8 cellular contexts compared by ENCODE assay signal in genomic region chr1:201559679-201560162, GRCh38. TPM values are rescaled to one million over a fixed set of nuclear protein-coding genes. Genes with fewer than 3 reads are reported as not detected.
DNase-seq lines count a peak whose midpoint lies in the region; ATAC-seq and TF ChIP-seq lines count a peak whose summit lies in the region.

No MANE protein-coding gene starts in this region.

- TF ChIP-seq CTCF in BJ (IDR thresholded peaks at IDR 0.05; ENCODE audit: insufficient read depth, low read depth, low read length) (peak; percentile 91), fibroblast of villous mesenchyme (IDR thresholded peaks at IDR 0.05; ENCODE audit: insufficient read depth, low read depth, low read length) (peak; percentile 95), omental fat pad (IDR thresholded peaks at IDR 0.05) (peak in 1 of 3 donors; percentile 96), thoracic aorta (IDR thresholded peaks at IDR 0.05) (peak; percentile 95)

- no peak overlapping the region for H3K4me3 Mint-ChIP-seq in activated T-helper 1 cell treated with anti-CD3 and anti-CD28 coated beads, Interleukin-12 subunit alpha, Interleukin-12 subunit beta, Interleukin-2, Interleukin-4 antibody, amounts not matched to agents 30 ng/mL and 10 ng/mL and 1 ng/mL, durations not matched to agents 14 hours and 24 hours and 36 hours

- H3K4me1 ChIP-seq in thoracic aorta (ENCODE audit: control insufficient read depth in 1 of 2, low read depth in 2 of 2): peaks cover 11 to 45% of the 10 kb centered on the region in 2 donors

- ATAC-seq in GM19351 (IDR thresholded peaks at IDR 0.05; ENCODE audit: unreplicated experiment) (peak; percentile 77), omental fat pad (ENCODE audit: low FRiP score) (peak; percentile 87), thoracic aorta (ENCODE audit: insufficient number of reproducible peaks, low FRiP score, low read depth) (no peak)

- CTCF ChIA-PET in BJ (lab: Yijun Ruan, JAX): interaction anchor here (0.6 to 14.3 kb wide), 37 partner anchors 10 to 248 kb away, joined by 3 to 269 read pairs (median 5); no protein-coding TSS in a partner anchor

- no peaks in the 10 kb centered on the region for H3K9me3 Mint-ChIP-seq in activated T-helper 1 cell treated with anti-CD3 and anti-CD28 coated beads, Interleukin-12 subunit alpha, Interleukin-12 subunit beta, Interleukin-2, Interleukin-4 antibody, amounts not matched to agents 30 ng/mL and 10 ng/mL and 1 ng/mL, durations not matched to agents 14 hours and 24 hours and 36 hours

- H3K4me1 Mint-ChIP-seq in activated T-helper 1 cell treated with anti-CD3 and anti-CD28 coated beads, Interleukin-12 subunit alpha, Interleukin-12 subunit beta, Interleukin-2, Interleukin-4 antibody, amounts not matched to agents 30 ng/mL and 10 ng/mL and 1 ng/mL, durations not matched to agents 14 hours and 24 hours and 36 hours (ENCODE audit: low read depth): peaks cover 6% of the 10 kb centered on the region

- H3K36me3 ChIP-seq in BJ (ENCODE audit: control insufficient read depth, insufficient read depth, low read length): no peaks in the 10 kb centered on the region
- no peaks in the 10 kb centered on the region for H3K36me3 ChIP-seq in thoracic aorta

- H3K27me3 Mint-ChIP-seq in activated T-helper 1 cell treated with anti-CD3 and anti-CD28 coated beads, Interleukin-12 subunit alpha, Interleukin-12 subunit beta, Interleukin-2, Interleukin-4 antibody, amounts not matched to agents 30 ng/mL and 10 ng/mL and 1 ng/mL, durations not matched to agents 14 hours and 24 hours and 36 hours (ENCODE audit: insufficient read depth): peaks cover 5% of the 10 kb centered on the region

- no peak overlapping the region for H3K27ac ChIP-seq in thoracic aorta

- H3K36me3 Mint-ChIP-seq in activated T-helper 1 cell treated with anti-CD3 and anti-CD28 coated beads, Interleukin-12 subunit alpha, Interleukin-12 subunit beta, Interleukin-2, Interleukin-4 antibody, amounts not matched to agents 30 ng/mL and 10 ng/mL and 1 ng/mL, durations not matched to agents 14 hours and 24 hours and 36 hours (ENCODE audit: low read depth): no peaks in the 10 kb centered on the region

- H3K4me3 ChIP-seq in BJ (ENCODE audit: low read depth, low read length) (no peak overlapping the region), fibroblast of villous mesenchyme (ENCODE audit: low read depth, low read length) (no peak overlapping the region), thoracic aorta (no peak overlapping the region)

- POLR2A ChIA-PET in BJ (lab: Charles Lee): no interaction called here

- no peaks in the 10 kb centered on the region for H3K9me3 ChIP-seq in thoracic aorta

- intact Hi-C loops in activated T-helper 1 cell treated with anti-CD3 and anti-CD28 coated beads, Interleukin-12 subunit alpha, Interleukin-12 subunit beta, Interleukin-2, Interleukin-4 antibody, amounts not matched to agents 30 ng/mL and 10 ng/mL and 1 ng/mL, durations not matched to agents 14 hours and 24 hours and 36 hours (cut with micrococcal nuclease): loop anchor here (1.0 kb wide), 2 partner anchors 145 to 234 kb away; no protein-coding TSS in a partner anchor

- no peak overlapping the region for H3K27ac Mint-ChIP-seq in activated T-helper 1 cell treated with anti-CD3 and anti-CD28 coated beads, Interleukin-12 subunit alpha, Interleukin-12 subunit beta, Interleukin-2, Interleukin-4 antibody, amounts not matched to agents 30 ng/mL and 10 ng/mL and 1 ng/mL, durations not matched to agents 14 hours and 24 hours and 36 hours

- no peaks in the 10 kb centered on the region for H3K27me3 ChIP-seq in BJ (ENCODE audit: control insufficient read depth, insufficient read depth, low read length)
- no peaks in the 10 kb centered on the region for H3K27me3 ChIP-seq in thoracic aorta (replicated peaks; ENCODE audit: insufficient read depth)

- no peak for DNase-seq in BJ (ENCODE audit: low read depth)
- peak; percentile 77 for DNase-seq in LHCN-M2 (ENCODE audit: low read depth)
- peak; percentile 81 for DNase-seq in RPMI8226
- DNase-seq in activated T-helper 1 cell treated with anti-CD3 and anti-CD28 coated beads, Interleukin-12 subunit alpha, Interleukin-12 subunit beta, Interleukin-2, Interleukin-4 antibody, amounts not matched to agents 30 ng/mL and 10 ng/mL and 1 ng/mL, durations not matched to agents 14 hours and 24 hours and 36 hours (ENCODE audit: low spot score): peak; percentile 41
- peak; percentile 87 for DNase-seq in fibroblast of villous mesenchyme (ENCODE audit: low read depth)
- peak; percentile 55 for DNase-seq in omental fat pad (ENCODE audit: low spot score)
- DNase-seq in thoracic aorta (ENCODE audit: low spot score): no peak

RNA-seq across cellular contexts. Expression of gene NAV1, which starts 20.8 kb away (rescaled TPM):
- 15.6 and 21.6 TPM in 2 replicates for polyA plus RNA-seq in BJ (2011; rRNA removed)
- polyA minus RNA-seq in BJ (2011; rRNA and poly(A)+ RNA removed): 37.5 and 64.0 TPM in 2 replicates
- 34.7 and 35.0 TPM in 2 replicates for total RNA-seq in LHCN-M2 (2014; rRNA removed)
- polyA plus RNA-seq in LHCN-M2 (2012): 27.1 TPM
- total RNA-seq in activated T-helper 1 cell treated with anti-CD3 and anti-CD28 coated beads, Interleukin-12 subunit alpha, Interleukin-12 subunit beta, Interleukin-2, Interleukin-4 antibody, amounts not matched to agents 30 ng/mL and 10 ng/mL and 1 ng/mL, durations not matched to agents 14 hours and 24 hours and 36 hours: 0.83 and 1.6 TPM in 2 replicates
- 37.6 and 48.6 TPM in 2 replicates for total RNA-seq in fibroblast of villous mesenchyme
- total RNA-seq in omental fat pad: 10 to 100 TPM; 26.0 to 84.1 (median 67.6) TPM
- total RNA-seq in thoracic aorta: 100 to 1,000 TPM; 126 to 255 TPM

RNA-seq across cellular contexts. Expression of gene CSRP1, which starts 52.8 kb away (rescaled TPM):
- 720 and 957 TPM in 2 replicates for polyA plus RNA-seq in BJ (2011; rRNA removed)
- 475 and 544 TPM in 2 replicates for polyA minus RNA-seq in BJ (2011; rRNA and poly(A)+ RNA removed)
- total RNA-seq in LHCN-M2 (2014; rRNA removed): 336 and 492 TPM in 2 replicates
- polyA plus RNA-seq in LHCN-M2 (2012): 491 TPM
- total RNA-seq in activated T-helper 1 cell treated with anti-CD3 and anti-CD28 coated beads, Interleukin-12 subunit alpha, Interleukin-12 subunit beta, Interleukin-2, Interleukin-4 antibody, amounts not matched to agents 30 ng/mL and 10 ng/mL and 1 ng/mL, durations not matched to agents 14 hours and 24 hours and 36 hours: 66.0 and 66.2 TPM in 2 replicates
- 931 and 941 TPM in 2 replicates for total RNA-seq in fibroblast of villous mesenchyme
- 100 to 1,000 TPM; 258 to 670 (median 416) TPM for total RNA-seq in omental fat pad
- total RNA-seq in thoracic aorta: 1,000 to 10,000 TPM; 2,051 to 3,060 TPM

Comparison
In these comparisons a context has a peak if more than half of its experiments do, and no peak if none do; other contexts are left out.
1. DNase-seq: peak in LHCN-M2 (single experiment), RPMI8226 (single experiment), activated T-helper 1 cell treated with anti-CD3 and anti-CD28 coated beads, Interleukin-12 subunit alpha, Interleukin-12 subunit beta, Interleukin-2, Interleukin-4 antibody, amounts not matched to agents 30 ng/mL and 10 ng/mL and 1 ng/mL, durations not matched to agents 14 hours and 24 hours and 36 hours (single experiment), fibroblast of villous mesenchyme (single experiment) and omental fat pad (single experiment); none in BJ (single experiment) and thoracic aorta (single experiment).
2. RNA of gene NAV1, which starts 20.8 kb away (total RNA-seq): 126 to 255 TPM in thoracic aorta, 26.0 to 84.1 TPM in omental fat pad, 37.6 to 48.6 TPM in fibroblast of villous mesenchyme and 34.7 to 35.0 TPM in LHCN-M2; 0.83 to 1.6 TPM in activated T-helper 1 cell treated with anti-CD3 and anti-CD28 coated beads, Interleukin-12 subunit alpha, Interleukin-12 subunit beta, Interleukin-2, Interleukin-4 antibody, amounts not matched to agents 30 ng/mL and 10 ng/mL and 1 ng/mL, durations not matched to agents 14 hours and 24 hours and 36 hours; every median in the first group is over 10 times any median in the second.